ENCODE assay signal across 26 cellular contexts in the genomic region with DNA sequence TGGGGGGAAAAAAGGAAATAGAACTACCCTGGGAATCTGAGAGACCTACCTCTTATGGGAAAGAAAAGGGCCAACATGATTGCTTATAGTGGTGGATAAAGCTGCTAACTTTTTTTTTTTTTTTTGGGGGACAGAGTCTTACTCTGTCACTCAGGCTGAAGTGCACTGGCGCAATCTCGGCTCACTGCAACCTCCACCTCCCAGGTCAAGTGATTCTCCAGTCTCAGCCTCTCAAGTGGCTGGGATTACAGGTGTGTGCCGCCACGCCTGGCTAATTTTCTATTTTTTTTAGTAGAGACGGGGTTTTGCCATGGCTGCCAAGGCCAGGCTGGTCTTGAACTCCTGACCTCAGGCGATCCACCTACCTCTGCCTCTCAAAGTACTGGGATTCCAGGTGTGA. TPM values are rescaled to one million over a fixed set of nuclear protein-coding genes. Genes with fewer than 3 reads are reported as not detected.
"Had no signal": no experiment of that assay in that cellular context is flagged by ENCODE, and none has a peak within 500 bp of the region (broad histone marks: within the 10 kb centered on the region; RNA-seq: fewer than 3 reads in every experiment).

No MANE protein-coding gene starts in this region.

- H3K4me2 ChIP-seq: hepatocyte, smooth muscle cell had no signal

- H3K4me3 Mint-ChIP-seq: dendritic cell treated with granulocyte-macrophage colony-stimulating factor and Interleukin-4, amounts not matched to agents 40 ng/mL and 50 ng/mL, for 4 days; endodermal cell; memory B cell; natural killer cell; stimulated activated naive CD8-positive, alpha-beta T cell treated with anti-CD3 and anti-CD28 coated beads, Interleukin-15, amount 100 ng/mL, for 72 hours had no signal

- H3K9ac ChIP-seq: parathyroid adenoma had no signal

- DNase-seq: effector CD8-positive, alpha-beta T cell; foreskin keratinocyte; heart left ventricle; kidney; natural killer cell; stimulated activated CD4-positive, alpha-beta T cell treated with anti-CD3 and anti-CD28 coated beads, Interleukin-12 subunit alpha, Interleukin-12 subunit beta, amount 100 ng/mL, for 4 hours; stimulated activated CD4-positive, alpha-beta T cell treated with anti-CD3 and anti-CD28 coated beads, Interleukin-1b, Interleukin-23, amount 100 ng/mL, for 48 hours; stimulated activated CD4-positive, alpha-beta T cell treated with anti-CD3 and anti-CD28 coated beads, Interleukin-4, amount 100 ng/mL, for 1 hour; stimulated activated CD8-positive, alpha-beta memory T cell treated with anti-CD3 and anti-CD28 coated beads, Interleukin-4, amount 100 ng/mL, for 48 hours; stimulated activated naive CD4-positive, alpha-beta T cell; stimulated activated naive CD8-positive, alpha-beta T cell treated with anti-CD3 and anti-CD28 coated beads, Interleukin-15, amount 100 ng/mL, for 72 hours; trophoblast cell had no signal

- H3K36me3 ChIP-seq: esophagus muscularis mucosa, gastroesophageal sphincter, heart left ventricle, suprapubic skin, vagina had no signal

- H3K27ac ChIP-seq: esophagus muscularis mucosa, foreskin keratinocyte, gastroesophageal sphincter, heart left ventricle, hepatocyte, parathyroid adenoma, suprapubic skin, vagina had no signal

- H3K27ac Mint-ChIP-seq: dendritic cell treated with granulocyte-macrophage colony-stimulating factor and Interleukin-4, amounts not matched to agents 40 ng/mL and 50 ng/mL, for 4 days; endodermal cell; memory B cell; natural killer cell; progenitor cell of endocrine pancreas had no signal

- H3K9me3 ChIP-seq: esophagus muscularis mucosa, gastroesophageal sphincter, heart left ventricle, suprapubic skin, vagina had no signal

- H3K4me1 ChIP-seq: foreskin keratinocyte had no signal

- H3K36me3 Mint-ChIP-seq: memory B cell, natural killer cell had no signal

- H3K9me3 Mint-ChIP-seq: dendritic cell treated with granulocyte-macrophage colony-stimulating factor and Interleukin-4, amounts not matched to agents 40 ng/mL and 50 ng/mL, for 4 days; endodermal cell; memory B cell; natural killer cell; stimulated activated naive CD8-positive, alpha-beta T cell treated with anti-CD3 and anti-CD28 coated beads, Interleukin-15, amount 100 ng/mL, for 72 hours had no signal

- ATAC-seq: foreskin keratinocyte; gastroesophageal sphincter; heart left ventricle; left lobe of liver; natural killer cell; sciatic nerve; stimulated activated naive CD8-positive, alpha-beta T cell treated with anti-CD3 and anti-CD28 coated beads, Interleukin-15, amount 100 ng/mL, for 72 hours had no signal

- H3K27me3 Mint-ChIP-seq: memory B cell, progenitor cell of endocrine pancreas had no signal

- H3K27me3 ChIP-seq: esophagus muscularis mucosa, foreskin keratinocyte, gastroesophageal sphincter, heart left ventricle, hepatocyte, suprapubic skin, vagina had no signal

- H3K4me3 ChIP-seq: esophagus muscularis mucosa, gastroesophageal sphincter, heart left ventricle, hepatocyte, lung, smooth muscle cell, suprapubic skin, vagina had no signal

RNA-seq across cellular contexts. Expression of gene TMEM217, which starts 39.9 kb away (rescaled TPM):
- total RNA-seq: left lobe of liver, vagina had no signal
